ENCODE assay signal across 8 cellular contexts in the genomic region with DNA sequence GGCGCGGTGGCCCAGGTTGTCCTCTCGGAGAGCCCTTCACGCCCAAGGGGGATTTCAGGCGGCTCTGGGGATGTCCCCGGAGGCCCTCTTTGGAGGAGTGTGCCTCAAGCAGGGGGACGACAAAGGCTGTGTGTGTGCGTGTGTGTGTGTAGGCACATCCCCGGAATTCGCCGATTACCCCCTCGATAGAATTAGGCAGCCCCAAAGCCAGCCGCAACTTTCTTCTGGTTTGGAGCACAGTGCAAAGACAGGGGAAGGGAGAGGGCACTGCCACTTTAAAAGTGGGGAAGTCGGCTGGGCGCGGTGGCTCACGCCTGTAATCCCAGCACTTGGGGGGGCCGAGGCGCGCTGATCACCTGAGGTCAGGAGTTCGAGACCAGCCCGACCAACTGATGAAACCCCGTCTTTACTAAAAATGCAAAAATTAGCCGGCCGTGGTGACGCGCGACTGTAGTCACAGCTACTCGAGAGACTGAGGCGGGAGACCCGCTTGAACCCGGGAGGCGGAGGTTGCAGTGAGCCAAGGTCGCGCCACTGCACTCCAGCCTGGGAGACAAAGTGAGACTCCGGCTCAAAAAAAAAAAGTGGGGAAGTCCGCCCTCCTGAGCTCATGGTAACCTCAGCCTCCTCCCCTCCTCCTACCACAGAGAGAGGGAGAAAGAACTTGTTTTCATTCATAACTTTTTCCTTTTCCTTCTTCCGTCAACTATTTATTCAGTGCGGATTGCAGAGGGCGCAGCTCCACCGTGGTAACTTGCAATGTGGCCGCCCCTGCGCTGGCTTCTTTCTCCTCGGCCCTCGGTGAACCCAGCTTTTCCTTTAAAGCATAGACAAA. TPM values are rescaled to one million over a fixed set of nuclear protein-coding genes. Genes with fewer than 3 reads are reported as not detected.
DNase-seq lines count a peak whose midpoint lies in the region; ATAC-seq lines count a peak whose summit lies in the region.

No MANE protein-coding gene starts in this region.

- peak; percentile 64 for DNase-seq in Ammon's horn (ENCODE audit: low spot score)
- peak; percentile 75 for DNase-seq in SK-MEL-5 (ENCODE audit: low read depth, low spot score)
- peak; percentile 80 for DNase-seq in activated naive CD8-positive, alpha-beta T cell treated with anti-CD3 and anti-CD28 coated beads for 36 hours
- DNase-seq in head of caudate nucleus: peak; percentile 18 to 79 (median 57)
- DNase-seq in pons (ENCODE audit: low spot score): peak; percentile 61

- intact Hi-C loops in head of caudate nucleus (cut with DNase I): loop anchor here (10.0 kb wide), 2 partner anchors 106 to 256 kb away; no protein-coding TSS in a partner anchor

- peaks cover 31% of the 10 kb centered on the region for H3K4me1 Mint-ChIP-seq in activated naive CD8-positive, alpha-beta T cell treated with anti-CD3 and anti-CD28 coated beads for 36 hours

- H3K27me3 Mint-ChIP-seq in activated naive CD8-positive, alpha-beta T cell treated with anti-CD3 and anti-CD28 coated beads for 36 hours: no peaks in the 10 kb centered on the region

- peaks cover 1% of the 10 kb centered on the region for H3K9me3 Mint-ChIP-seq in activated naive CD8-positive, alpha-beta T cell treated with anti-CD3 and anti-CD28 coated beads for 36 hours

- H3K27ac Mint-ChIP-seq in activated naive CD8-positive, alpha-beta T cell treated with anti-CD3 and anti-CD28 coated beads for 36 hours: peak overlapping the region; percentile 98

- in situ Hi-C loops in SK-MEL-5 (cut with HindIII; ENCODE audit: low pct_unique_long_range_greater_than_20kb, low sequenced_read_pairs): no loop called here

- peak overlapping the region; percentile 97 for H3K4me3 Mint-ChIP-seq in activated naive CD8-positive, alpha-beta T cell treated with anti-CD3 and anti-CD28 coated beads for 36 hours

- peaks cover 67% of the 10 kb centered on the region for H3K36me3 Mint-ChIP-seq in activated naive CD8-positive, alpha-beta T cell treated with anti-CD3 and anti-CD28 coated beads for 36 hours

- ATAC-seq in GM18909 (IDR thresholded peaks at IDR 0.05; ENCODE audit: poor library complexity, unreplicated experiment) (peak; percentile 33), HG03342 (IDR thresholded peaks at IDR 0.05; ENCODE audit: unreplicated experiment) (peak; percentile 20), HG03565 (IDR thresholded peaks at IDR 0.05; ENCODE audit: unreplicated experiment) (no peak)

RNA-seq across cellular contexts. Expression of gene SPRY1, which starts 2.4 kb away (rescaled TPM):
- 49.9 and 59.2 TPM in 2 replicates for total RNA-seq in SK-MEL-5 (2014; rRNA removed; shearing (Covaris generic))
- 114 and 158 TPM in 2 replicates for polyA plus RNA-seq in SK-MEL-5 (2015; cell fraction: cytosol; rRNA removed)
- polyA plus RNA-seq in SK-MEL-5 (2015; cell fraction: nucleus; rRNA removed): 145 and 146 TPM in 2 replicates
- 10 to 100 TPM; 91.1 to 93.0 TPM for total RNA-seq in activated naive CD8-positive, alpha-beta T cell treated with anti-CD3 and anti-CD28 coated beads for 36 hours
